2 cellular contexts compared by ENCODE assay signal in genomic region chr1:37734629-37735591, GRCh38.
TF ChIP-seq lines count a peak whose summit lies in the region.

No MANE protein-coding gene starts in this region.

TF ChIP-seq in HCT116, 20 proteins besides CTCF, POLR2A, EP300 and RAD21:
- TF ChIP-seq SRF (IDR thresholded peaks at IDR 0.05; ENCODE audit: low read depth) (no peak), SP1 (IDR thresholded peaks at IDR 0.05; ENCODE audit: low read depth) (no peak), EZH2phosphoT487 (IDR thresholded peaks at IDR 0.05; ENCODE audit: borderline replicate concordance) (no peak), FOSL1 (IDR thresholded peaks at IDR 0.05; ENCODE audit: low read depth) (no peak), MAX (IDR thresholded peaks at IDR 0.05) (no peak), ELF1 (IDR thresholded peaks at IDR 0.05; ENCODE audit: borderline replicate concordance, low read depth) (no peak), TCF7L2 (IDR thresholded peaks at IDR 0.05; ENCODE audit: borderline replicate concordance, extremely low read depth, insufficient read depth, insufficient read length) (no peak), REST (IDR thresholded peaks at IDR 0.05; ENCODE audit: low read depth) (no peak), SIN3A (IDR thresholded peaks at IDR 0.05; ENCODE audit: low read depth) (no peak), ZNF274 (IDR thresholded peaks at IDR 0.05; ENCODE audit: low read depth, low read length) (no peak), CBX3 (IDR thresholded peaks at IDR 0.05; ENCODE audit: low read depth) (no peak), ATF3 (IDR thresholded peaks at IDR 0.05) (no peak), POLR2AphosphoS5 (IDR thresholded peaks at IDR 0.05; ENCODE audit: low read depth, low read length) (no peak), CEBPB (IDR thresholded peaks at IDR 0.05; ENCODE audit: low read depth) (no peak), YY1 (IDR thresholded peaks at IDR 0.05; ENCODE audit: extremely low read depth, insufficient replicate concordance, low read depth, low read length) (no peak)
- TF ChIP-seq, protein P1, sequence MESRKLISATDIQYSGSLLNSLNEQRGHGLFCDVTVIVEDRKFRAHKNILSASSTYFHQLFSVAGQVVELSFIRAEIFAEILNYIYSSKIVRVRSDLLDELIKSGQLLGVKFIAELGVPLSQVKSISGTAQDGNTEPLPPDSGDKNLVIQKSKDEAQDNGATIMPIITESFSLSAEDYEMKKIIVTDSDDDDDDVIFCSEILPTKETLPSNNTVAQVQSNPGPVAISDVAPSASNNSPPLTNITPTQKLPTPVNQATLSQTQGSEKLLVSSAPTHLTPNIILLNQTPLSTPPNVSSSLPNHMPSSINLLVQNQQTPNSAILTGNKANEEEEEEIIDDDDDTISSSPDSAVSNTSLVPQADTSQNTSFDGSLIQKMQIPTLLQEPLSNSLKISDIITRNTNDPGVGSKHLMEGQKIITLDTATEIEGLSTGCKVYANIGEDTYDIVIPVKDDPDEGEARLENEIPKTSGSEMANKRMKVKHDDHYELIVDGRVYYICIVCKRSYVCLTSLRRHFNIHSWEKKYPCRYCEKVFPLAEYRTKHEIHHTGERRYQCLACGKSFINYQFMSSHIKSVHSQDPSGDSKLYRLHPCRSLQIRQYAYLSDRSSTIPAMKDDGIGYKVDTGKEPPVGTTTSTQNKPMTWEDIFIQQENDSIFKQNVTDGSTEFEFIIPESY (IDR thresholded peaks at IDR 0.05; ENCODE audit: extremely low read depth, insufficient replicate concordance, low read length): no peak

TF ChIP-seq in endothelial cell of umbilical vein, 7 proteins besides CTCF, POLR2A, EP300 and RAD21:
- TF ChIP-seq POLR2AphosphoS5 (IDR thresholded peaks at IDR 0.05; ENCODE audit: insufficient read depth, low read depth, low read length) (no peak), FOS (IDR thresholded peaks at IDR 0.05; ENCODE audit: borderline replicate concordance, insufficient read depth, low read length) (no peak), GATA2 (IDR thresholded peaks at IDR 0.05; ENCODE audit: insufficient read depth, insufficient read length, low read depth, low read length) (no peak), EZH2 (IDR thresholded peaks at IDR 0.05; ENCODE audit: borderline replicate concordance, low read depth, low read length, severe bottlenecking) (no peak), JUN (IDR thresholded peaks at IDR 0.05; ENCODE audit: borderline replicate concordance, insufficient read depth, insufficient read length, low read depth) (no peak), MYC (IDR thresholded peaks at IDR 0.05; ENCODE audit: low read depth, low read length) (no peak), MAX (IDR thresholded peaks at IDR 0.05; ENCODE audit: insufficient read depth, insufficient read length) (no peak)
TF ChIP-seq in endothelial cell of umbilical vein: peak in this region for 0.
